ENCODE assay signal across 9 cellular contexts in the genomic region with DNA sequence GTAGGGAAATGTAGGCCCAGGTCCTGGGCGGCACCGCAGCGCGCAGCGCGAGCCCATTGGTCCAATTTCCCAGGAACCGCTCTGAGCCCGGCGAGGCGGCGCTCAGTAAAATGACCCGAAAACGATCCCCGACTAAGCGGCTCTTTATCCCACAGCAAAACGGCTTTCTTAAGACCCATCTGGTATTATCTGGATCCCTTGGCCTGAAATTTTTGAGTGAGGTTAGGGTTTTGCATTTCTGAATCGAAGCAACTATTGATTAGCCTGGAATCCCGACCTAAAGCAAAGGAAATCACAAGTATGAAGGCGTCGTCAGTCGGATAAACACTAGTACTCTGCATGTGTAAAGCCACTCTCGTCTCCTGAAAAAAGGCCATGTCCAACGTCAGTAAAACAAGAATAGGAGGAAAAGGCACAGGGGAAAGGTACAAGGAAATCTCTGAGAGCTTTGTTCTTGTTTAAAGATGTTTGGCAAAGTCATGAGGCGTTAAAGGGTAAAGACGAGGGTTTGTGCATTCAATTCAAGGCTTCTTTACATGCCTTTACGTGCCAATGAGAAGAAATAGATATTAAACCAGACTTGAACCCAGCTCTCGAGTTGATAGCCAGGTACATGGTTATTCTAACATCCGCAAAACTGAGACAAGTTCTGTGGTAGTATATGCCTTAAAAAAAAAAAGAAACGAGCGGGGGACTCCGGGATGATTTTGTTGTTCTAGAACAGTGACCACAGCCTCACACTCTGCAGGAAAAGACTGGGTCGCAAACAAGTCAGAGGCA. TPM values are rescaled to one million over a fixed set of nuclear protein-coding genes. Genes with fewer than 3 reads are reported as not detected.
DNase-seq lines count a peak whose midpoint lies in the region; FAIRE-seq and TF ChIP-seq lines count a peak whose summit lies in the region.
"Had no signal": no experiment of that assay in that cellular context is flagged by ENCODE, and none has a peak within 500 bp of the region (broad histone marks: within the 10 kb centered on the region; RNA-seq: fewer than 3 reads in every experiment).

No MANE protein-coding gene starts in this region.

- H3K4me2 ChIP-seq in SU-DHL-6 (ENCODE audit: low read depth, low read length, poor library complexity, severe bottlenecking): peak overlapping the region; percentile 94

- peaks cover 22% of the 10 kb centered on the region for H3F3A ChIP-seq in SU-DHL-6 (ENCODE audit: insufficient read depth)

- H3K27me3 Mint-ChIP-seq in activated naive CD4-positive, alpha-beta T cell treated with anti-CD3 and anti-CD28 coated beads, Interleukin-2, amount 10 ng/mL, durations not matched to agents 7 days and 5 days: no peaks in the 10 kb centered on the region

- peaks cover 16% of the 10 kb centered on the region for H4K20me1 ChIP-seq in SU-DHL-6 (ENCODE audit: low read depth, low read length)

- H3K4me3 ChIP-seq in SU-DHL-6 (ENCODE audit: insufficient read depth, low read length, poor library complexity, severe bottlenecking): peak overlapping the region; percentile 65
- peak overlapping the region; percentile 98 for H3K4me3 ChIP-seq in fibroblast of villous mesenchyme (ENCODE audit: low read depth, low read length)
- peak overlapping the region; percentile 80 to 100 (median 98) for H3K4me3 ChIP-seq in skin epidermis

- no peaks in the 10 kb centered on the region for H3K9me3 Mint-ChIP-seq in activated naive CD4-positive, alpha-beta T cell treated with anti-CD3 and anti-CD28 coated beads, Interleukin-2, amount 10 ng/mL, durations not matched to agents 7 days and 5 days

- H3K4me3 Mint-ChIP-seq in activated naive CD4-positive, alpha-beta T cell treated with anti-CD3 and anti-CD28 coated beads, Interleukin-2, amount 10 ng/mL, durations not matched to agents 7 days and 5 days: peak overlapping the region; percentile 94

- H3K27me3 ChIP-seq in SU-DHL-6 (ENCODE audit: low read length): no peaks in the 10 kb centered on the region

- H3K9me2 ChIP-seq in SU-DHL-6 (replicated peaks; ENCODE audit: insufficient read depth, low read length): no peaks in the 10 kb centered on the region

- peaks cover 45% of the 10 kb centered on the region for H3K79me2 ChIP-seq in SU-DHL-6 (ENCODE audit: insufficient read depth, low read length)

- H3K9me3 ChIP-seq in SU-DHL-6 (ENCODE audit: insufficient read depth, low read length): no peaks in the 10 kb centered on the region

- peak overlapping the region; percentile 99 for H3K27ac Mint-ChIP-seq in activated naive CD4-positive, alpha-beta T cell treated with anti-CD3 and anti-CD28 coated beads, Interleukin-2, amount 10 ng/mL, durations not matched to agents 7 days and 5 days

- peaks cover 24% of the 10 kb centered on the region for H3K36me3 ChIP-seq in SU-DHL-6 (ENCODE audit: low read length)

- peak overlapping the region; percentile 97 for H3K9ac ChIP-seq in SU-DHL-6 (ENCODE audit: low read length)

- peak overlapping the region; percentile 42 for H2AFZ ChIP-seq in SU-DHL-6 (ENCODE audit: low read depth, low read length, severe bottlenecking)

- TF ChIP-seq CTCF in SU-DHL-6 (IDR thresholded peaks at IDR 0.05; ENCODE audit: insufficient read depth, low read length, poor library complexity, severe bottlenecking): no peak
- no peak for TF ChIP-seq CTCF in fibroblast of villous mesenchyme (IDR thresholded peaks at IDR 0.05; ENCODE audit: insufficient read depth, low read depth, low read length)

- peak overlapping the region; percentile 90 for H3K27ac ChIP-seq in SU-DHL-6 (ENCODE audit: low read depth, low read length)
- H3K27ac ChIP-seq in skin epidermis: peak overlapping the region; percentile 57 to 99 (median 96)

- H3K36me3 Mint-ChIP-seq in activated naive CD4-positive, alpha-beta T cell treated with anti-CD3 and anti-CD28 coated beads, Interleukin-2, amount 10 ng/mL, durations not matched to agents 7 days and 5 days: peaks cover 48% of the 10 kb centered on the region

- CTCF ChIA-PET in activated naive CD4-positive, alpha-beta T cell treated with anti-CD3 and anti-CD28 coated beads, Interleukin-2, amount 10 ng/mL, durations not matched to agents 7 days and 5 days (lab: Charles Lee): interaction anchor here (0.7 to 5.6 kb wide), 8 partner anchors 12 to 147 kb away, joined by 3 to 107 read pairs (median 6); a partner anchor contains a TSS

- peaks cover 64% of the 10 kb centered on the region for H3K4me1 Mint-ChIP-seq in activated naive CD4-positive, alpha-beta T cell treated with anti-CD3 and anti-CD28 coated beads, Interleukin-2, amount 10 ng/mL, durations not matched to agents 7 days and 5 days

- DNase-seq in activated naive CD4-positive, alpha-beta T cell treated with anti-CD3 and anti-CD28 coated beads, Interleukin-2, amount 10 ng/mL, durations not matched to agents 7 days and 5 days: no peak
- DNase-seq in activated naive CD4-positive, alpha-beta T cell (lab: John Stamatoyannopoulos, UW): no peak
- DNase-seq in fibroblast of villous mesenchyme (ENCODE audit: low read depth): no peak
- DNase-seq in urothelium cell line (ENCODE audit: low spot score): no peak
- no peak for DNase-seq in NCI-H1048 (lab: John Stamatoyannopoulos, UW)
- no peak for DNase-seq in T1000 (lab: John Stamatoyannopoulos, UW)

- no peak for FAIRE-seq in urothelium cell line (lab: Jason Lieb, UNC)

RNA-seq across cellular contexts. Expression of a gene that starts 0.6 kb away (rescaled TPM):
- 1,115 and 1,444 TPM in 2 replicates for total RNA-seq in fibroblast of villous mesenchyme

RNA-seq across cellular contexts. Expression of a gene that starts 1.7 kb away (rescaled TPM):
- 71.2 and 75.7 TPM in 2 replicates for total RNA-seq in fibroblast of villous mesenchyme

RNA-seq across cellular contexts. Expression of a gene that starts 14.1 kb away (rescaled TPM):
- 77.7 and 79.6 TPM in 2 replicates for total RNA-seq in fibroblast of villous mesenchyme

RNA-seq across cellular contexts. Expression of a gene that starts 21.1 kb away (rescaled TPM):
- total RNA-seq in fibroblast of villous mesenchyme: 0.43 TPM in 1 of 2 replicates, not detected in the other
- total RNA-seq: pulmonary artery endothelial cell had no signal

RNA-seq across cellular contexts. Expression of a gene that starts 24.8 kb away (rescaled TPM):
- total RNA-seq in fibroblast of villous mesenchyme: under 0.01 TPM in 1 of 2 replicates, not detected in the other
